ENCODE assay signal across 21 cellular contexts in the genomic region with DNA sequence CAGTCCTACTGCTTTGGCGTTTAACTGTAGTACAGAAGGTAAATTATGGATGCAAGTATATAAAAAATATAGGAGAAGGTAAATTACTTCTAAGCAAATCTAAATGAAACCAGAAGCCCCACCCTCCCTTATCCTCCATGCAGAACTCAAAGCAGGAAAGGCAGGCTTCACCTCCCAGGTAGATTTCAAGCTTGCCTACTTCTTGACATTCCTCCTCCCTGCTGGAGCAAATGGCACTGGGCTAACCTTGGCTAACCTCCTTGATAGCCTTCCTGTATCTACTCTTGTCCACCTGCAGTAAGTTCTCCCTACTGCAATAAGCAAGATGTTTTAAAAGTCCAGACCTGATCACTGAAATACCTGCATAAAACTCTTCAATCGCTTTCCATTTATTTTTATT.
A peak's percentile ranks its signal among the peaks of the same experiment; 100 is the strongest.
DNase-seq lines count a peak whose midpoint lies in the region; ATAC-seq and TF ChIP-seq lines count a peak whose summit lies in the region.
"Had no signal": no experiment of that assay in that cellular context is flagged by ENCODE, and none has a peak within 500 bp of the region (broad histone marks: within the 10 kb centered on the region; RNA-seq: fewer than 3 reads in every experiment).

No MANE protein-coding gene starts in this region.

- peaks cover 5 to 14% (median 9%) of the 10 kb centered on the region in 7 donors for H3K9me3 Mint-ChIP-seq in CD14-positive monocyte
- no peaks in the 10 kb centered on the region for H3K9me3 Mint-ChIP-seq in activated CD4-positive, alpha-beta memory T cell treated with anti-CD3 and anti-CD28 coated beads, Interleukin-2, amount 10 ng/mL, durations not matched to agents 7 days and 5 days
- H3K9me3 Mint-ChIP-seq: HFFc6 had no signal

- TF ChIP-seq CTCF in CD14-positive monocyte (IDR thresholded peaks at IDR 0.05) (no peak), HL-60 (IDR thresholded peaks at IDR 0.05; ENCODE audit: insufficient read depth, low read length) (no peak), spleen (IDR thresholded peaks at IDR 0.05 in 8 of 11, conservative IDR thresholded peaks at IDR 0.05 in 3 of 11) (no peak), dorsolateral prefrontal cortex (IDR thresholded peaks at IDR 0.05 in 54 of 56, conservative IDR thresholded peaks at IDR 0.05 in 2 of 56; ENCODE audit: low read depth in 1 of 56, partially characterized antibody in 56 of 56) (no peak)

- 77 to 95% (median 90%) methylated on average over 2 of the region's 2 CpGs for WGBS in spleen, 5 donors

- H3K27ac Mint-ChIP-seq in CD14-positive monocyte: peak overlapping the region; percentile 93 to 99 (median 97)
- H3K27ac Mint-ChIP-seq in activated CD4-positive, alpha-beta memory T cell treated with anti-CD3 and anti-CD28 coated beads, Interleukin-2, amount 10 ng/mL, durations not matched to agents 7 days and 5 days: no peak overlapping the region
- H3K27ac Mint-ChIP-seq: B cell, T-cell had no signal

- TF ChIP-seq POLR2A in spleen (IDR thresholded peaks at IDR 0.05): no peak

- peaks cover 91% of the 10 kb centered on the region for H3K4me1 Mint-ChIP-seq in CD14-positive monocyte
- no peaks in the 10 kb centered on the region for H3K4me1 Mint-ChIP-seq in activated CD4-positive, alpha-beta memory T cell treated with anti-CD3 and anti-CD28 coated beads, Interleukin-2, amount 10 ng/mL, durations not matched to agents 7 days and 5 days
- H3K4me1 Mint-ChIP-seq: B cell, T-cell had no signal

- H3K9me3 ChIP-seq in adipocyte (ENCODE audit: control insufficient read depth, low read length) (no peaks in the 10 kb centered on the region), spleen (no peaks in the 10 kb centered on the region)
- H3K9me3 ChIP-seq: SJSA1 had no signal

- H3K4me3 ChIP-seq in HL-60 (replicated peaks; ENCODE audit: insufficient read depth, low read length) (no peak overlapping the region), adipocyte (ENCODE audit: low read length) (no peak overlapping the region), spleen (peak overlapping the region in 1 of 8 donors; percentile 17), dorsolateral prefrontal cortex (no peak overlapping the region)
- H3K4me3 ChIP-seq: SJSA1 had no signal

- ATAC-seq in HG02642 (IDR thresholded peaks at IDR 0.05; ENCODE audit: poor library complexity, unreplicated experiment): no peak
- ATAC-seq: PC-3, T-cell had no signal

- H3K27me3 ChIP-seq in HL-60 (ENCODE audit: insufficient read depth, poor library complexity, severe bottlenecking) (no peaks in the 10 kb centered on the region), adipocyte (replicated peaks; ENCODE audit: control insufficient read depth, insufficient read depth, low read length) (no peaks in the 10 kb centered on the region), spleen (replicated peaks in 1 of 7) (no peaks in the 10 kb centered on the region), dorsolateral prefrontal cortex (no peaks in the 10 kb centered on the region)
- H3K27me3 ChIP-seq: SJSA1 had no signal

- H3K4me1 ChIP-seq in adipocyte (ENCODE audit: control insufficient read depth, insufficient read depth, low read length) (peaks cover 36% of the 10 kb centered on the region), spleen (no peaks in the 10 kb centered on the region)

- POLR2A ChIA-PET in activated CD4-positive, alpha-beta memory T cell treated with anti-CD3 and anti-CD28 coated beads, Interleukin-2, amount 10 ng/mL, durations not matched to agents 7 days and 5 days (lab: Charles Lee): no interaction called here

- CTCF ChIA-PET in activated CD4-positive, alpha-beta memory T cell treated with anti-CD3 and anti-CD28 coated beads, Interleukin-2, amount 10 ng/mL, durations not matched to agents 7 days and 5 days (lab: Charles Lee): no interaction called here

- no peak overlapping the region for H3K4me3 Mint-ChIP-seq in CD14-positive monocyte
- H3K4me3 Mint-ChIP-seq in activated CD4-positive, alpha-beta memory T cell treated with anti-CD3 and anti-CD28 coated beads, Interleukin-2, amount 10 ng/mL, durations not matched to agents 7 days and 5 days: no peak overlapping the region
- H3K4me3 Mint-ChIP-seq: B cell, HFFc6, T-cell had no signal

- H3K27ac ChIP-seq in HL-60 (replicated peaks) (peak overlapping the region; percentile 92), spleen (peak overlapping the region in 6 of 8 donors; percentile 26 to 90 (median 70)), dorsolateral prefrontal cortex (no peak overlapping the region)

- intact Hi-C loops in CD14-positive monocyte (cut with micrococcal nuclease) (no loop called here), spleen (cut with DNase I; ENCODE audit: low total_unique reads) (no loop called here), dorsolateral prefrontal cortex (cut with DNase I) (no loop called here)

- no peak for DNase-seq in CD14-positive monocyte (ENCODE audit: low spot score)
- DNase-seq in HL-60 (ENCODE audit: low read depth in 1 of 2, low spot score in 1 of 2): no peak
- no peak for DNase-seq in adipocyte (ENCODE audit: low read depth)
- DNase-seq in spleen: no peak
- no peak for DNase-seq in activated CD4-positive, alpha-beta memory T cell treated with anti-CD3 and anti-CD28 coated beads, Interleukin-2, amount 10 ng/mL, durations not matched to agents 7 days and 5 days
- no peak for DNase-seq in dorsolateral prefrontal cortex
- DNase-seq: DMS153; DND-41; H7; Karpas-422; NCI-H2029; NCI-H446 treated with DMSO at 0.1 percent for 48 hours; NCI-H82; NK-92 treated with Interleukin-12 subunit alpha and Interleukin-12 subunit beta, amount 100 ng/mL, for 24 hours; PC-3; Right ventricle myocardium superior; T-cell had no signal

- no peaks in the 10 kb centered on the region for H3K36me3 ChIP-seq in adipocyte (ENCODE audit: control insufficient read depth, insufficient read depth, low read length, severe bottlenecking)
- H3K36me3 ChIP-seq in spleen: no peaks in the 10 kb centered on the region
- H3K36me3 ChIP-seq: SJSA1 had no signal

- peaks cover 2 to 7% of the 10 kb centered on the region in 2 donors for H3K36me3 Mint-ChIP-seq in CD14-positive monocyte
- H3K36me3 Mint-ChIP-seq in activated CD4-positive, alpha-beta memory T cell treated with anti-CD3 and anti-CD28 coated beads, Interleukin-2, amount 10 ng/mL, durations not matched to agents 7 days and 5 days (ENCODE audit: low read depth): no peaks in the 10 kb centered on the region
- H3K36me3 Mint-ChIP-seq: T-cell had no signal

- peak overlapping the region; percentile 8 for H3K9ac ChIP-seq in adipocyte (ENCODE audit: low read length)

- H3K27me3 Mint-ChIP-seq in CD14-positive monocyte (ENCODE audit: low read depth in 3 of 3): peaks cover under 1 to 2% (median 1%) of the 10 kb centered on the region in 3 donors
- peaks cover 2% of the 10 kb centered on the region for H3K27me3 Mint-ChIP-seq in activated CD4-positive, alpha-beta memory T cell treated with anti-CD3 and anti-CD28 coated beads, Interleukin-2, amount 10 ng/mL, durations not matched to agents 7 days and 5 days
- H3K27me3 Mint-ChIP-seq: B cell had no signal

Comparison
In these comparisons a context has a peak if more than half of its experiments do, and no peak if none do; other contexts are left out.
1. H3K27ac ChIP-seq: peak in HL-60 (single experiment) and spleen (6 of 8); none in dorsolateral prefrontal cortex (0 of 59).